ENCODE assay signal across 1 cellular context in the genomic region with DNA sequence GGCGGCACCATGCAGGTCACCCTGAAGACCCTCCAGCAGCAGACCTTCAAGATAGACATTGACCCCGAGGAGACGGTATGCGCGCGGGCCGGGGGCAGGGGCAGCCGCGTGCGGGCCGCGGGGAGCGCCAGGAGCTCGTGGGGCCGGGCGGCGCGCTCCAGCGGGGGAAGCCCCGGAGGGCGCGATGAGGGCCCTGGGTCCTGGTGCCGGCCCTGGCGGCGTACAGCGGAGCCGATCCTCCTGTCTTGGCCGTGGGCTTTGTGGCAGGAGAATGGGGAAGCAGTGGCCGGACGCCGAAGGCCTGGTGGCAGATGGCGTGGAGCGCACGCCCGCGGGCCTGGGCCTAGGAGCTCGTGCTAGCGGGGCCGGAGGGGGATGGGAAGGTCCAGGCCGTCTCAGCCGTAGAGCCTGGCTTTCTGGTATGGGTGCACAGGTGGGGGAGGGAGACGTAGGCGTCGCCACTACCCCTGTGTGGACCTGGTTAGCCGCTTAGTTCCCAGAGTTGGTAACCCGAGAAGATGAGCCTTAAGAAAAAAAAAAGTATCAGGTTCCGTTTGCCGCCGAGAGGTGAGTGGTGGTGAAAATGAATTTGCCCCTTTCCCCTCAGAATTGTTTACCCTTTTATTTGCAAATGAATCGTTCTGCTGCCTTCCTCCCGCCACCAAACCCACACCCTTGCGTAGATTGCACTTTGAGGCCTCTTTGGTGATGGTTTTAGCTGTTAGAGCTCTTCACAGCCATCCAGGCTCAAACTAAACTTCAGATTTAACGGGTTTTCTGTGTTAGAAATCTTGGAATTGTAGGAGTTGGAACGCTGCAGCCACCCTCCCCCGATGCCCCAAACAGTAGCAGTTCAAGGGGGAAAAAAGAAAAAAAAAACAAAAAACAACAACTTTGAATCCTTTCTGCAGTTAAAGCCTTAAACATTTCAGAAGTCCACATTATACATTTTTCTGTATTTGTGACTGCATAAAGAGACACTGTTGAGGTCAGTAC.
TF ChIP-seq lines count a peak whose summit lies in the region.

No MANE protein-coding gene starts in this region.

TF ChIP-seq in HepG2, 621 proteins besides CTCF, POLR2A, EP300 and RAD21 (continued from another document and continues in another):
- TF ChIP-seq, protein P1, sequence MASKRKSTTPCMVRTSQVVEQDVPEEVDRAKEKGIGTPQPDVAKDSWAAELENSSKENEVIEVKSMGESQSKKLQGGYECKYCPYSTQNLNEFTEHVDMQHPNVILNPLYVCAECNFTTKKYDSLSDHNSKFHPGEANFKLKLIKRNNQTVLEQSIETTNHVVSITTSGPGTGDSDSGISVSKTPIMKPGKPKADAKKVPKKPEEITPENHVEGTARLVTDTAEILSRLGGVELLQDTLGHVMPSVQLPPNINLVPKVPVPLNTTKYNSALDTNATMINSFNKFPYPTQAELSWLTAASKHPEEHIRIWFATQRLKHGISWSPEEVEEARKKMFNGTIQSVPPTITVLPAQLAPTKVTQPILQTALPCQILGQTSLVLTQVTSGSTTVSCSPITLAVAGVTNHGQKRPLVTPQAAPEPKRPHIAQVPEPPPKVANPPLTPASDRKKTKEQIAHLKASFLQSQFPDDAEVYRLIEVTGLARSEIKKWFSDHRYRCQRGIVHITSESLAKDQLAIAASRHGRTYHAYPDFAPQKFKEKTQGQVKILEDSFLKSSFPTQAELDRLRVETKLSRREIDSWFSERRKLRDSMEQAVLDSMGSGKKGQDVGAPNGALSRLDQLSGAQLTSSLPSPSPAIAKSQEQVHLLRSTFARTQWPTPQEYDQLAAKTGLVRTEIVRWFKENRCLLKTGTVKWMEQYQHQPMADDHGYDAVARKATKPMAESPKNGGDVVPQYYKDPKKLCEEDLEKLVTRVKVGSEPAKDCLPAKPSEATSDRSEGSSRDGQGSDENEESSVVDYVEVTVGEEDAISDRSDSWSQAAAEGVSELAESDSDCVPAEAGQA (IDR thresholded peaks at IDR 0.05; ENCODE audit: low read depth): no peak
- TF ChIP-seq, protein P1 (CRISPR knock-in tag; IDR thresholded peaks at IDR 0.05; ENCODE audit: borderline replicate concordance): peak; percentile 55; the same call in 1 of the 2 replicates
- no peak for TF ChIP-seq TCF7L2 (IDR thresholded peaks at IDR 0.05; ENCODE audit: low read depth, low read length)
- no peak for TF ChIP-seq SNRNP70 (IDR thresholded peaks at IDR 0.05; ENCODE audit: low read depth, low read length)
- TF ChIP-seq, protein P2, sequence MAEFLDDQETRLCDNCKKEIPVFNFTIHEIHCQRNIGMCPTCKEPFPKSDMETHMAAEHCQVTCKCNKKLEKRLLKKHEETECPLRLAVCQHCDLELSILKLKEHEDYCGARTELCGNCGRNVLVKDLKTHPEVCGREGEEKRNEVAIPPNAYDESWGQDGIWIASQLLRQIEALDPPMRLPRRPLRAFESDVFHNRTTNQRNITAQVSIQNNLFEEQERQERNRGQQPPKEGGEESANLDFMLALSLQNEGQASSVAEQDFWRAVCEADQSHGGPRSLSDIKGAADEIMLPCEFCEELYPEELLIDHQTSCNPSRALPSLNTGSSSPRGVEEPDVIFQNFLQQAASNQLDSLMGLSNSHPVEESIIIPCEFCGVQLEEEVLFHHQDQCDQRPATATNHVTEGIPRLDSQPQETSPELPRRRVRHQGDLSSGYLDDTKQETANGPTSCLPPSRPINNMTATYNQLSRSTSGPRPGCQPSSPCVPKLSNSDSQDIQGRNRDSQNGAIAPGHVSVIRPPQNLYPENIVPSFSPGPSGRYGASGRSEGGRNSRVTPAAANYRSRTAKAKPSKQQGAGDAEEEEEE (CRISPR knock-in tag; IDR thresholded peaks at IDR 0.05; ENCODE audit: borderline replicate concordance): 0 out of 2 replicates have a peak, but pooled peaks have one; percentile 55
- no peak for TF ChIP-seq ONECUT2 (CRISPR knock-in tag; IDR thresholded peaks at IDR 0.05)
- TF ChIP-seq ZNF30 (CRISPR knock-in tag; IDR thresholded peaks at IDR 0.05): peak; percentile 80; the same call in 1 of the 2 replicates
- no peak for TF ChIP-seq ZNF589 (CRISPR knock-in tag; conservative IDR thresholded peaks at IDR 0.05)
- TF ChIP-seq, protein P3, sequence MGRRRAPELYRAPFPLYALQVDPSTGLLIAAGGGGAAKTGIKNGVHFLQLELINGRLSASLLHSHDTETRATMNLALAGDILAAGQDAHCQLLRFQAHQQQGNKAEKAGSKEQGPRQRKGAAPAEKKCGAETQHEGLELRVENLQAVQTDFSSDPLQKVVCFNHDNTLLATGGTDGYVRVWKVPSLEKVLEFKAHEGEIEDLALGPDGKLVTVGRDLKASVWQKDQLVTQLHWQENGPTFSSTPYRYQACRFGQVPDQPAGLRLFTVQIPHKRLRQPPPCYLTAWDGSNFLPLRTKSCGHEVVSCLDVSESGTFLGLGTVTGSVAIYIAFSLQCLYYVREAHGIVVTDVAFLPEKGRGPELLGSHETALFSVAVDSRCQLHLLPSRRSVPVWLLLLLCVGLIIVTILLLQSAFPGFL (CRISPR knock-in tag; IDR thresholded peaks at IDR 0.05): no peak
- TF ChIP-seq ZNF34 (CRISPR knock-in tag; IDR thresholded peaks at IDR 0.05; ENCODE audit: borderline replicate concordance): 0 out of 2 replicates have a peak, but pooled peaks have one; percentile 18
- TF ChIP-seq, protein P4, sequence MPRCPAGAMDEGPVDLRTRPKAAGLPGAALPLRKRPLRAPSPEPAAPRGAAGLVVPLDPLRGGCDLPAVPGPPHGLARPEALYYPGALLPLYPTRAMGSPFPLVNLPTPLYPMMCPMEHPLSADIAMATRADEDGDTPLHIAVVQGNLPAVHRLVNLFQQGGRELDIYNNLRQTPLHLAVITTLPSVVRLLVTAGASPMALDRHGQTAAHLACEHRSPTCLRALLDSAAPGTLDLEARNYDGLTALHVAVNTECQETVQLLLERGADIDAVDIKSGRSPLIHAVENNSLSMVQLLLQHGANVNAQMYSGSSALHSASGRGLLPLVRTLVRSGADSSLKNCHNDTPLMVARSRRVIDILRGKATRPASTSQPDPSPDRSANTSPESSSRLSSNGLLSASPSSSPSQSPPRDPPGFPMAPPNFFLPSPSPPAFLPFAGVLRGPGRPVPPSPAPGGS (CRISPR knock-in tag; IDR thresholded peaks at IDR 0.05): 0 out of 2 replicates have a peak, but pooled peaks have one; percentile 67
- TF ChIP-seq, protein P5, sequence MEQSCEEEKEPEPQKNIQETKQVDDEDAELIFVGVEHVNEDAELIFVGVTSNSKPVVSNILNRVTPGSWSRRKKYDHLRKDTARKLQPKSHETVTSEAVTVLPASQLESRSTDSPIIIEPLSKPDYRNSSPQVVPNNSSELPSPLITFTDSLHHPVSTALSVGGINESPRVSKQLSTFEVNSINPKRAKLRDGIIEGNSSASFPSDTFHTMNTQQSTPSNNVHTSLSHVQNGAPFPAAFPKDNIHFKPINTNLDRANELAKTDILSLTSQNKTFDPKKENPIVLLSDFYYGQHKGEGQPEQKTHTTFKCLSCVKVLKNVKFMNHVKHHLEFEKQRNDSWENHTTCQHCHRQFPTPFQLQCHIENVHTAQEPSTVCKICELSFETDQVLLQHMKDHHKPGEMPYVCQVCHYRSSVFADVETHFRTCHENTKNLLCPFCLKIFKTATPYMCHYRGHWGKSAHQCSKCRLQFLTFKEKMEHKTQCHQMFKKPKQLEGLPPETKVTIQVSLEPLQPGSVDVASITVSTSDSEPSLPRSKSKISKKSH (CRISPR knock-in tag; IDR thresholded peaks at IDR 0.05; ENCODE audit: borderline replicate concordance): peak; percentile 63
- no peak for TF ChIP-seq PCBP1 (IDR thresholded peaks at IDR 0.05; ENCODE audit: borderline replicate concordance, low read depth, low read length)
- no peak for TF ChIP-seq POLR2G (IDR thresholded peaks at IDR 0.05; ENCODE audit: low read depth, low read length)
- TF ChIP-seq FOSL1 (CRISPR knock-in tag; IDR thresholded peaks at IDR 0.05; ENCODE audit: borderline replicate concordance): no peak
- TF ChIP-seq, protein P6, sequence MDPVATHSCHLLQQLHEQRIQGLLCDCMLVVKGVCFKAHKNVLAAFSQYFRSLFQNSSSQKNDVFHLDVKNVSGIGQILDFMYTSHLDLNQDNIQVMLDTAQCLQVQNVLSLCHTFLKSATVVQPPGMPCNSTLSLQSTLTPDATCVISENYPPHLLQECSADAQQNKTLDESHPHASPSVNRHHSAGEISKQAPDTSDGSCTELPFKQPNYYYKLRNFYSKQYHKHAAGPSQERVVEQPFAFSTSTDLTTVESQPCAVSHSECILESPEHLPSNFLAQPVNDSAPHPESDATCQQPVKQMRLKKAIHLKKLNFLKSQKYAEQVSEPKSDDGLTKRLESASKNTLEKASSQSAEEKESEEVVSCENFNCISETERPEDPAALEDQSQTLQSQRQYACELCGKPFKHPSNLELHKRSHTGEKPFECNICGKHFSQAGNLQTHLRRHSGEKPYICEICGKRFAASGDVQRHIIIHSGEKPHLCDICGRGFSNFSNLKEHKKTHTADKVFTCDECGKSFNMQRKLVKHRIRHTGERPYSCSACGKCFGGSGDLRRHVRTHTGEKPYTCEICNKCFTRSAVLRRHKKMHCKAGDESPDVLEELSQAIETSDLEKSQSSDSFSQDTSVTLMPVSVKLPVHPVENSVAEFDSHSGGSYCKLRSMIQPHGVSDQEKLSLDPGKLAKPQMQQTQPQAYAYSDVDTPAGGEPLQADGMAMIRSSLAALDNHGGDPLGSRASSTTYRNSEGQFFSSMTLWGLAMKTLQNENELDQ (CRISPR knock-in tag; IDR thresholded peaks at IDR 0.05; ENCODE audit: borderline replicate concordance): peak; percentile 62; the same call in 1 of the 2 replicates
- TF ChIP-seq ZNF350 (CRISPR knock-in tag; IDR thresholded peaks at IDR 0.05; ENCODE audit: borderline replicate concordance, low read depth): no peak
- TF ChIP-seq ZSCAN9 (CRISPR knock-in tag; IDR thresholded peaks at IDR 0.05; ENCODE audit: borderline replicate concordance): no peak
- peak; percentile 20; the same call in 1 of the 2 replicates for TF ChIP-seq ZNF451 (CRISPR knock-in tag; IDR thresholded peaks at IDR 0.05)
- no peak for TF ChIP-seq ARNTL (CRISPR knock-in tag; IDR thresholded peaks at IDR 0.05)
- TF ChIP-seq DPF2 (CRISPR knock-in tag; IDR thresholded peaks at IDR 0.05; ENCODE audit: borderline replicate concordance, low read depth): no peak
- TF ChIP-seq, protein P7, sequence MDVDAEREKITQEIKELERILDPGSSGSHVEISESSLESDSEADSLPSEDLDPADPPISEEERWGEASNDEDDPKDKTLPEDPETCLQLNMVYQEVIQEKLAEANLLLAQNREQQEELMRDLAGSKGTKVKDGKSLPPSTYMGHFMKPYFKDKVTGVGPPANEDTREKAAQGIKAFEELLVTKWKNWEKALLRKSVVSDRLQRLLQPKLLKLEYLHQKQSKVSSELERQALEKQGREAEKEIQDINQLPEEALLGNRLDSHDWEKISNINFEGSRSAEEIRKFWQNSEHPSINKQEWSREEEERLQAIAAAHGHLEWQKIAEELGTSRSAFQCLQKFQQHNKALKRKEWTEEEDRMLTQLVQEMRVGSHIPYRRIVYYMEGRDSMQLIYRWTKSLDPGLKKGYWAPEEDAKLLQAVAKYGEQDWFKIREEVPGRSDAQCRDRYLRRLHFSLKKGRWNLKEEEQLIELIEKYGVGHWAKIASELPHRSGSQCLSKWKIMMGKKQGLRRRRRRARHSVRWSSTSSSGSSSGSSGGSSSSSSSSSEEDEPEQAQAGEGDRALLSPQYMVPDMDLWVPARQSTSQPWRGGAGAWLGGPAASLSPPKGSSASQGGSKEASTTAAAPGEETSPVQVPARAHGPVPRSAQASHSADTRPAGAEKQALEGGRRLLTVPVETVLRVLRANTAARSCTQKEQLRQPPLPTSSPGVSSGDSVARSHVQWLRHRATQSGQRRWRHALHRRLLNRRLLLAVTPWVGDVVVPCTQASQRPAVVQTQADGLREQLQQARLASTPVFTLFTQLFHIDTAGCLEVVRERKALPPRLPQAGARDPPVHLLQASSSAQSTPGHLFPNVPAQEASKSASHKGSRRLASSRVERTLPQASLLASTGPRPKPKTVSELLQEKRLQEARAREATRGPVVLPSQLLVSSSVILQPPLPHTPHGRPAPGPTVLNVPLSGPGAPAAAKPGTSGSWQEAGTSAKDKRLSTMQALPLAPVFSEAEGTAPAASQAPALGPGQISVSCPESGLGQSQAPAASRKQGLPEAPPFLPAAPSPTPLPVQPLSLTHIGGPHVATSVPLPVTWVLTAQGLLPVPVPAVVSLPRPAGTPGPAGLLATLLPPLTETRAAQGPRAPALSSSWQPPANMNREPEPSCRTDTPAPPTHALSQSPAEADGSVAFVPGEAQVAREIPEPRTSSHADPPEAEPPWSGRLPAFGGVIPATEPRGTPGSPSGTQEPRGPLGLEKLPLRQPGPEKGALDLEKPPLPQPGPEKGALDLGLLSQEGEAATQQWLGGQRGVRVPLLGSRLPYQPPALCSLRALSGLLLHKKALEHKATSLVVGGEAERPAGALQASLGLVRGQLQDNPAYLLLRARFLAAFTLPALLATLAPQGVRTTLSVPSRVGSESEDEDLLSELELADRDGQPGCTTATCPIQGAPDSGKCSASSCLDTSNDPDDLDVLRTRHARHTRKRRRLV (CRISPR knock-in tag; IDR thresholded peaks at IDR 0.05): 0 out of 2 replicates have a peak, but pooled peaks have one; percentile 16
- TF ChIP-seq ZNF850 (CRISPR knock-in tag; conservative IDR thresholded peaks at IDR 0.05): no peak
- TF ChIP-seq SP140L (CRISPR knock-in tag; IDR thresholded peaks at IDR 0.05; ENCODE audit: borderline replicate concordance): no peak
- no peak for TF ChIP-seq ZNF180 (CRISPR knock-in tag; IDR thresholded peaks at IDR 0.05; ENCODE audit: borderline replicate concordance, low read depth)
- TF ChIP-seq TBP (CRISPR knock-in tag; IDR thresholded peaks at IDR 0.05): no peak
- TF ChIP-seq, protein P8, sequence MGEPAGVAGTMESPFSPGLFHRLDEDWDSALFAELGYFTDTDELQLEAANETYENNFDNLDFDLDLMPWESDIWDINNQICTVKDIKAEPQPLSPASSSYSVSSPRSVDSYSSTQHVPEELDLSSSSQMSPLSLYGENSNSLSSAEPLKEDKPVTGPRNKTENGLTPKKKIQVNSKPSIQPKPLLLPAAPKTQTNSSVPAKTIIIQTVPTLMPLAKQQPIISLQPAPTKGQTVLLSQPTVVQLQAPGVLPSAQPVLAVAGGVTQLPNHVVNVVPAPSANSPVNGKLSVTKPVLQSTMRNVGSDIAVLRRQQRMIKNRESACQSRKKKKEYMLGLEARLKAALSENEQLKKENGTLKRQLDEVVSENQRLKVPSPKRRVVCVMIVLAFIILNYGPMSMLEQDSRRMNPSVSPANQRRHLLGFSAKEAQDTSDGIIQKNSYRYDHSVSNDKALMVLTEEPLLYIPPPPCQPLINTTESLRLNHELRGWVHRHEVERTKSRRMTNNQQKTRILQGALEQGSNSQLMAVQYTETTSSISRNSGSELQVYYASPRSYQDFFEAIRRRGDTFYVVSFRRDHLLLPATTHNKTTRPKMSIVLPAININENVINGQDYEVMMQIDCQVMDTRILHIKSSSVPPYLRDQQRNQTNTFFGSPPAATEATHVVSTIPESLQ (CRISPR knock-in tag; conservative IDR thresholded peaks at IDR 0.05): no peak
- TF ChIP-seq AKAP8 (CRISPR knock-in tag; IDR thresholded peaks at IDR 0.05): no peak
